ENCODE assay signal across 28 cellular contexts in genomic region chr10:48273741-48274140, GRCh38. TPM values are rescaled to one million over a fixed set of nuclear protein-coding genes. Genes with fewer than 3 reads are reported as not detected.
DNase-seq lines count a peak whose midpoint lies in the region; ATAC-seq, FAIRE-seq and TF ChIP-seq lines count a peak whose summit lies in the region.
"Had no signal": no experiment of that assay in that cellular context is flagged by ENCODE, and none has a peak within 500 bp of the region (broad histone marks: within the 10 kb centered on the region; RNA-seq: fewer than 3 reads in every experiment).

No MANE protein-coding gene starts in this region.

- no peak overlapping the region for H3K9ac ChIP-seq in PC-3 (ENCODE audit: low read length)

- no peak overlapping the region for H3K4me3 Mint-ChIP-seq in T-cell
- H3K4me3 Mint-ChIP-seq: CD4-positive, alpha-beta memory T cell had no signal

- whole genome bisulfite sequencing in stomach, 5 donors: 72 to 83% (median 78%) methylated on average over 2 of the region's 2 CpGs

- H3K4me1 Mint-ChIP-seq in T-cell: no peaks in the 10 kb centered on the region
- H3K4me1 Mint-ChIP-seq: CD4-positive, alpha-beta memory T cell had no signal

- ATAC-seq in PC-3 (peak; percentile 49), T-cell (replicated peaks in 1 of 4) (no peak)
- ATAC-seq: HCT116, HepG2, Right ventricle myocardium inferior, SK-N-SH treated with all-trans-retinoic acid at 6 μM for 48 hours had no signal

- intact Hi-C loops in PC-3 (cut with micrococcal nuclease): loop anchor here (2.0 kb wide), 1 partner anchor 23 kb away; no protein-coding TSS in a partner anchor
- intact Hi-C loops in head of caudate nucleus (cut with DNase I): no loop called here
- intact Hi-C loops in stomach (cut with DNase I; ENCODE audit: low total_unique reads): no loop called here

- H3K4me3 ChIP-seq in PC-3 (ENCODE audit: low read length): no peak overlapping the region
- H3K4me3 ChIP-seq in stomach: no peak overlapping the region
- H3K4me3 ChIP-seq: MG63, PC-9, SJCRH30 had no signal

- TF ChIP-seq CTCF in PC-3 (conservative IDR thresholded peaks at IDR 0.05; ENCODE audit: low read depth, low read length) (no peak), D721Med (IDR thresholded peaks at IDR 0.05; ENCODE audit: insufficient read depth, missing control alignments) (no peak), stomach (IDR thresholded peaks at IDR 0.05) (no peak)

- CTCF ChIA-PET in PC-3 (lab: Charles Lee): no interaction called here
- CTCF ChIA-PET in T-cell (lab: Charles Lee): no interaction called here

- peak; percentile 16 for DNase-seq in ELR (ENCODE audit: low read depth)
- peak; percentile 49 for DNase-seq in PC-3
- peak; percentile 16 for DNase-seq in kidney tubule cell (ENCODE audit: low spot score)
- DNase-seq in D721Med (ENCODE audit: insufficient read length, low spot score): no peak
- DNase-seq in head of caudate nucleus: no peak
- DNase-seq in stomach: no peak
- DNase-seq in T-cell: no peak
- DNase-seq: CD4-positive, alpha-beta memory T cell; COR-L47; DND-41; MG63; NCI-H1105 treated with DMSO at 0.1 percent for 48 hours; NCI-H146; NCI-H1930; NCI-H446 treated with DMSO at 0.1 percent for 48 hours; NCI-H526; NK-92 treated with Interleukin-12 subunit alpha and Interleukin-12 subunit beta, amount 100 ng/mL, for 24 hours; SJCRH30 had no signal

- BruUV-seq in PC-3 (replicated peaks; lab: Mats Ljungman, UMichigan): no TSS peak

- peaks cover 4% of the 10 kb centered on the region for H3K4me1 ChIP-seq in PC-3 (ENCODE audit: insufficient read depth, low read length)
- no peaks in the 10 kb centered on the region for H3K4me1 ChIP-seq in stomach
- H3K4me1 ChIP-seq: SJCRH30 had no signal

- FAIRE-seq in D721Med (lab: Jason Lieb, UNC): no peak
- FAIRE-seq: HepG2 had no signal

- POLR2A ChIA-PET in PC-3 (lab: Charles Lee; ENCODE audit: unreplicated experiment): no interaction called here
- POLR2A ChIA-PET in T-cell (lab: Charles Lee): no interaction called here

- no peaks in the 10 kb centered on the region for H3K79me2 ChIP-seq in PC-3 (ENCODE audit: low read length)

- H3K9me2 ChIP-seq in PC-3 (replicated peaks; ENCODE audit: low read length): no peaks in the 10 kb centered on the region

- no peak overlapping the region for H3K27ac Mint-ChIP-seq in T-cell
- H3K27ac Mint-ChIP-seq: CD4-positive, alpha-beta memory T cell had no signal

- H3K27me3 ChIP-seq in PC-3 (ENCODE audit: low read length) (no peaks in the 10 kb centered on the region), stomach (no peaks in the 10 kb centered on the region)
- H3K27me3 ChIP-seq: MG63, SJCRH30 had no signal

- TF ChIP-seq EP300 in stomach (IDR thresholded peaks at IDR 0.05): no peak

- no peak for TF ChIP-seq POLR2A in stomach (IDR thresholded peaks at IDR 0.05)

- H4K20me1 ChIP-seq in PC-3 (ENCODE audit: low read length): no peaks in the 10 kb centered on the region

- no peaks in the 10 kb centered on the region for H3K36me3 Mint-ChIP-seq in T-cell
- H3K36me3 Mint-ChIP-seq: CD4-positive, alpha-beta memory T cell had no signal

- H3K27ac ChIP-seq in PC-3 (ENCODE audit: low read length) (no peak overlapping the region), stomach (no peak overlapping the region)
- H3K27ac ChIP-seq: PC-9, SJCRH30 had no signal

- peaks cover 11 to 12% of the 10 kb centered on the region in 2 donors for H3K27me3 Mint-ChIP-seq in T-cell

- H2AFZ ChIP-seq in PC-3 (ENCODE audit: low read length): no peak overlapping the region
- H2AFZ ChIP-seq: PC-9 had no signal

- peaks cover 0 to 3% (median 0%) of the 10 kb centered on the region in 3 donors for H3K9me3 Mint-ChIP-seq in T-cell

- no peaks in the 10 kb centered on the region for H3F3A ChIP-seq in PC-3 (ENCODE audit: low read length, unreplicated experiment)

- no peak overlapping the region for H3K4me2 ChIP-seq in PC-3 (ENCODE audit: low read length)
- H3K4me2 ChIP-seq: PC-9 had no signal

- H3K36me3 ChIP-seq in PC-3 (ENCODE audit: low read depth, low read length): no peaks in the 10 kb centered on the region
- H3K36me3 ChIP-seq in stomach: no peaks in the 10 kb centered on the region
- H3K36me3 ChIP-seq: MG63, SJCRH30 had no signal

- H3K9me3 ChIP-seq in PC-3 (ENCODE audit: low read length) (no peaks in the 10 kb centered on the region), stomach (peaks cover 0 to 4% (median 0%) of the 10 kb centered on the region in 4 donors)
- H3K9me3 ChIP-seq: MG63, SJCRH30 had no signal

RNA-seq across cellular contexts. Expression of gene FRMPD2, which starts 0.8 kb away (rescaled TPM):
- total RNA-seq in PC-3 (2014; rRNA removed) (0.11 and 0.35 TPM in 2 replicates), stomach (under 1 TPM in 2 of 5 donors, not detected in 3; under 0.01 TPM), T-cell (under 1 TPM in 1 of 5 donors, not detected in 4; 0.43 TPM)
- polyA plus RNA-seq in stomach: under 1 TPM in 2 of 3 donors, not detected in 1; 0.06 to 0.15 TPM
- total RNA-seq: A673; CD4-positive, alpha-beta memory T cell; H4; HT-29; LHCN-M2; Right ventricle myocardium inferior; RPMI7951; SJCRH30 had no signal
- polyA plus RNA-seq: CD4-positive, alpha-beta memory T cell had no signal

RNA-seq across cellular contexts. Expression of gene MAPK8, which starts 32.7 kb away (rescaled TPM):
- total RNA-seq in PC-3 (2014; rRNA removed) (21.5 and 26.6 TPM in 2 replicates), stomach (10 to 100 TPM in 4 of 5 donors, 1 to 10 TPM in 1; 1.2 to 85.0 (median 34.4) TPM), T-cell (10 to 100 TPM; 35.7 to 49.7 (median 42.4) TPM)
- polyA plus RNA-seq in stomach: 10 to 100 TPM in 1 of 3 donors, 1 to 10 TPM in 2; 7.3 to 16.5 (median 8.8) TPM

Comparison
In these comparisons a context has a peak if more than half of its experiments do, and no peak if none do; other contexts are left out.
1. DNase-seq: peak in ELR (single experiment), PC-3 (single experiment) and kidney tubule cell (single experiment); none in D721Med (single experiment), head of caudate nucleus (0 of 42), stomach (single experiment) and T-cell (0 of 34).